19 cellular contexts compared by ENCODE assay signal in genomic region chr6:53827485-53827884, GRCh38. TPM values are rescaled to one million over a fixed set of nuclear protein-coding genes. Genes with fewer than 3 reads are reported as not detected.
DNase-seq lines count a peak whose midpoint lies in the region; ATAC-seq and TF ChIP-seq lines count a peak whose summit lies in the region.
"Had no signal": no experiment of that assay in that cellular context is flagged by ENCODE, and none has a peak within 500 bp of the region (broad histone marks: within the 10 kb centered on the region; RNA-seq: fewer than 3 reads in every experiment).

No MANE protein-coding gene starts in this region.

- intact Hi-C loops in colonic mucosa (cut with DNase I), result no loop called here

- H3K4me3 ChIP-seq in colonic mucosa (no peak overlapping the region), osteoblast (ENCODE audit: insufficient read depth, low read length) (no peak overlapping the region)
- H3K4me3 ChIP-seq: heart left ventricle, left ventricle myocardium inferior had no signal

- H3K27me3 Mint-ChIP-seq in T-cell, result no peaks in the 10 kb centered on the region
- H3K27me3 Mint-ChIP-seq: activated CD4-positive, alpha-beta memory T cell treated with anti-CD3 and anti-CD28 coated beads for 36 hours had no signal

- CTCF ChIA-PET in T-cell (lab: Charles Lee), result no interaction called here

- H3K27ac ChIP-seq in colonic mucosa (peak overlapping the region; percentile 78), osteoblast (ENCODE audit: low read depth, low read length) (no peak overlapping the region)
- H3K27ac ChIP-seq: heart left ventricle, left ventricle myocardium inferior, parathyroid adenoma had no signal

- H3K79me2 ChIP-seq in osteoblast (ENCODE audit: insufficient read depth, low read length), result peaks cover 12% of the 10 kb centered on the region

- ATAC-seq in GM21360 (IDR thresholded peaks at IDR 0.05; ENCODE audit: unreplicated experiment) (no peak), T-cell (replicated peaks in 1 of 4) (no peak), HG03025 (IDR thresholded peaks at IDR 0.05; ENCODE audit: low FRiP score, unreplicated experiment) (no peak)

- TF ChIP-seq CTCF in colonic mucosa (IDR thresholded peaks at IDR 0.05) (no peak), osteoblast (IDR thresholded peaks at IDR 0.05; ENCODE audit: extremely low read depth, low read depth, low read length) (no peak)

- H3K27me3 ChIP-seq in colonic mucosa (no peaks in the 10 kb centered on the region), osteoblast (ENCODE audit: insufficient read depth, low read length) (no peaks in the 10 kb centered on the region)
- H3K27me3 ChIP-seq: heart left ventricle had no signal

- no peak overlapping the region for H3K9ac ChIP-seq in colonic mucosa (ENCODE audit: low read depth in 2 of 2, low read length in 2 of 2)
- H3K9ac ChIP-seq: parathyroid adenoma had no signal

- DNase-seq in ELR (ENCODE audit: low read depth), result peak; percentile 38
- DNase-seq in M059J (ENCODE audit: low read depth), result peak; percentile 46
- DNase-seq in colonic mucosa, result peak; percentile 41
- no peak for DNase-seq in osteoblast (ENCODE audit: insufficient read length, low spot score, missing footprints)
- DNase-seq in T-cell, result no peak
- DNase-seq in stimulated activated CD4-positive, alpha-beta T cell treated with anti-CD3 and anti-CD28 coated beads, Interleukin-2, amount 100 ng/mL, for 24 hours, result no peak
- DNase-seq: activated CD4-positive, alpha-beta memory T cell treated with anti-CD3 and anti-CD28 coated beads for 36 hours; activated effector memory CD4-positive, alpha-beta T cell treated with anti-CD3 and anti-CD28 coated beads, Interleukin-2, amount 50 U/mL, for 16 hours; heart left ventricle; left ventricle myocardium inferior; NCI-H1048; NCI-H187; NCI-H748 treated with DMSO at 0.1 percent for 48 hours; nephron progenitor cell; SHP77 treated with DMSO at 0.1 percent for 48 hours had no signal

- H3K4me2 ChIP-seq in osteoblast (ENCODE audit: insufficient read depth, low read length), result peak overlapping the region; percentile 13

- H3K36me3 ChIP-seq in colonic mucosa (no peaks in the 10 kb centered on the region), osteoblast (ENCODE audit: insufficient read depth, low read length) (no peaks in the 10 kb centered on the region)
- H3K36me3 ChIP-seq: heart left ventricle, left ventricle myocardium inferior had no signal

- H3K4me1 Mint-ChIP-seq in T-cell, result peaks cover 0 to 2% (median 0%) of the 10 kb centered on the region in 3 donors

- H3K4me3 Mint-ChIP-seq in T-cell, result no peak overlapping the region
- H3K4me3 Mint-ChIP-seq: activated CD4-positive, alpha-beta memory T cell treated with anti-CD3 and anti-CD28 coated beads for 36 hours; mesothelial cell of epicardium; nephron progenitor cell had no signal

- H3K9me3 Mint-ChIP-seq in T-cell, result peaks cover 0 to 3% (median 0%) of the 10 kb centered on the region in 3 donors
- H3K9me3 Mint-ChIP-seq: activated CD4-positive, alpha-beta memory T cell treated with anti-CD3 and anti-CD28 coated beads for 36 hours; nephron progenitor cell had no signal

- POLR2A ChIA-PET in T-cell (lab: Charles Lee), result no interaction called here

- no peak overlapping the region for H3K27ac Mint-ChIP-seq in T-cell
- H3K27ac Mint-ChIP-seq: activated CD4-positive, alpha-beta memory T cell treated with anti-CD3 and anti-CD28 coated beads for 36 hours; mesothelial cell of epicardium; nephron progenitor cell had no signal

- H3K9me3 ChIP-seq in colonic mucosa (no peaks in the 10 kb centered on the region), osteoblast (ENCODE audit: low read depth, low read length) (no peaks in the 10 kb centered on the region)
- H3K9me3 ChIP-seq: heart left ventricle, left ventricle myocardium inferior had no signal

- H3K4me1 ChIP-seq in colonic mucosa, result peaks cover 7% of the 10 kb centered on the region
- peaks cover 21% of the 10 kb centered on the region for H3K4me1 ChIP-seq in osteoblast (ENCODE audit: insufficient read depth, low read length)

- no peaks in the 10 kb centered on the region for H4K20me1 ChIP-seq in osteoblast (ENCODE audit: insufficient read depth, low read length)

- no peak overlapping the region for H2AFZ ChIP-seq in osteoblast (ENCODE audit: low read length)
- H2AFZ ChIP-seq: parathyroid adenoma had no signal

- H3K36me3 Mint-ChIP-seq in T-cell, result peaks cover 3% of the 10 kb centered on the region
- H3K36me3 Mint-ChIP-seq: activated CD4-positive, alpha-beta memory T cell treated with anti-CD3 and anti-CD28 coated beads for 36 hours; mesothelial cell of epicardium had no signal

RNA-seq across cellular contexts. Expression of gene LRRC1, which starts 32.7 kb away (rescaled TPM):
- 13.0 and 18.4 TPM in 2 replicates for total RNA-seq in M059J (2014; rRNA removed; shearing (Covaris generic))
- total RNA-seq in colonic mucosa, result 10 to 100 TPM; 49.6 to 72.9 TPM
- total RNA-seq in osteoblast, result 7.2 and 8.0 TPM in 2 replicates
- total RNA-seq in T-cell, result 1 to 10 TPM; 2.1 to 3.9 (median 2.8) TPM

Comparison
In these comparisons a context has a peak if more than half of its experiments do, and no peak if none do; other contexts are left out.
1. DNase-seq: peak in ELR (single experiment), M059J (single experiment) and colonic mucosa (single experiment); none in osteoblast (single experiment), T-cell (0 of 34) and stimulated activated CD4-positive, alpha-beta T cell treated with anti-CD3 and anti-CD28 coated beads, Interleukin-2, amount 100 ng/mL, for 24 hours (0 of 2).